ENCODE assay signal across 16 cellular contexts in the genomic region with DNA sequence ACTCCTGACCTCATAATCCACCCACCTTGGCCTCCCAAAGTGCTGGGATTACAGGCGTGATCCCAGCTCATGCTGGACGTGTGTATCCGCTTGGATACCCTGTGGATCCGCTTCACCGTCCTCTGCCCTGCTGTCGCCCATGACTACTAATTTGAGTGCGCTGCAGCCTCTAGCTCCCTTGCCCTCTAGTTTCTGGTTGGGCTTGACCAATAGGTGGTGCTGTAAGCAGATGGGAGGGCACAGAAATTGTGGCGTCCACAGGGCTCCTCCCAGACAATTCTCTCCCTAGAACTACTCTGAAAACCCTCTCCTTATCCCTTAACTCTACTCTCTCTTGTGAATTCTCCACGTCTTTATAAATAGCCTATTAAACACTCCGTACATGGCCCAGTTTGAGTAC. TPM values are rescaled to one million over a fixed set of nuclear protein-coding genes. Genes with fewer than 3 reads are reported as not detected.
DNase-seq lines count a peak whose midpoint lies in the region; ATAC-seq, FAIRE-seq and TF ChIP-seq lines count a peak whose summit lies in the region.
"Had no signal": no experiment of that assay in that cellular context is flagged by ENCODE, and none has a peak within 500 bp of the region (broad histone marks: within the 10 kb centered on the region; RNA-seq: fewer than 3 reads in every experiment).

No MANE protein-coding gene starts in this region.

- no peak for TF ChIP-seq EP300 in upper lobe of left lung (IDR thresholded peaks at IDR 0.05)

- no peak overlapping the region for H3K9ac ChIP-seq in OCI-LY1 (ENCODE audit: low read length)

- no peak for ATAC-seq in upper lobe of left lung (ENCODE audit: low FRiP score in 2 of 2)
- ATAC-seq: stimulated activated memory B cell treated with anti-CD40 and anti-IgM and Interleukin-4, amounts not matched to agents 10 μg/mL and 1 μg/mL and 100 μg/mL, for 72 hours had no signal

- intact Hi-C loops in CD14-positive monocyte (cut with micrococcal nuclease), result no loop called here

- no peaks in the 10 kb centered on the region for H3F3A ChIP-seq in OCI-LY1 (ENCODE audit: insufficient read depth, low read length)

- no peaks in the 10 kb centered on the region for H3K9me3 ChIP-seq in OCI-LY1 (ENCODE audit: low read length)
- H3K9me3 ChIP-seq in hepatocyte (ENCODE audit: low read depth), result no peaks in the 10 kb centered on the region
- no peaks in the 10 kb centered on the region for H3K9me3 ChIP-seq in upper lobe of left lung
- H3K9me3 ChIP-seq: SJCRH30 had no signal

- no peaks in the 10 kb centered on the region for H3K36me3 Mint-ChIP-seq in CD14-positive monocyte
- H3K36me3 Mint-ChIP-seq: stimulated activated memory B cell treated with anti-CD40 and anti-IgM and Interleukin-4, amounts not matched to agents 10 μg/mL and 1 μg/mL and 100 μg/mL, for 72 hours had no signal

- no peak overlapping the region for H3K4me3 ChIP-seq in OCI-LY1 (ENCODE audit: low read depth, low read length, poor library complexity, severe bottlenecking)
- H3K4me3 ChIP-seq in hepatocyte, result no peak overlapping the region
- H3K4me3 ChIP-seq in upper lobe of left lung, result no peak overlapping the region
- H3K4me3 ChIP-seq: SJCRH30 had no signal

- H3K27ac ChIP-seq in OCI-LY1 (ENCODE audit: low read depth, low read length, poor library complexity, severe bottlenecking) (no peak overlapping the region), hepatocyte (no peak overlapping the region), upper lobe of left lung (no peak overlapping the region)
- H3K27ac ChIP-seq: SJCRH30 had no signal

- H3K4me3 Mint-ChIP-seq in CD14-positive monocyte, result no peak overlapping the region
- H3K4me3 Mint-ChIP-seq: stimulated activated memory B cell treated with anti-CD40 and anti-IgM and Interleukin-4, amounts not matched to agents 10 μg/mL and 1 μg/mL and 100 μg/mL, for 72 hours had no signal

- peaks cover 0 to 2% (median 0%) of the 10 kb centered on the region in 7 donors for H3K9me3 Mint-ChIP-seq in CD14-positive monocyte
- H3K9me3 Mint-ChIP-seq: stimulated activated memory B cell treated with anti-CD40 and anti-IgM and Interleukin-4, amounts not matched to agents 10 μg/mL and 1 μg/mL and 100 μg/mL, for 72 hours had no signal

- H3K4me1 Mint-ChIP-seq in CD14-positive monocyte, result no peaks in the 10 kb centered on the region
- H3K4me1 Mint-ChIP-seq: stimulated activated memory B cell treated with anti-CD40 and anti-IgM and Interleukin-4, amounts not matched to agents 10 μg/mL and 1 μg/mL and 100 μg/mL, for 72 hours had no signal

- TF ChIP-seq POLR2A in H54 (IDR thresholded peaks at IDR 0.05; ENCODE audit: low read depth, low read length) (no peak), upper lobe of left lung (IDR thresholded peaks at IDR 0.05) (no peak)

- no peaks in the 10 kb centered on the region for H3K27me3 ChIP-seq in OCI-LY1 (ENCODE audit: insufficient read depth, low read length)
- H3K27me3 ChIP-seq in hepatocyte, result no peaks in the 10 kb centered on the region
- H3K27me3 ChIP-seq in upper lobe of left lung, result no peaks in the 10 kb centered on the region
- H3K27me3 ChIP-seq: SJCRH30 had no signal

- WGBS in hepatocyte (ENCODE audit: low lambda C conversion rate, missing lambda C conversion rate), result 91% methylated on average over 10 of the region's 10 CpGs
- 86 to 95% methylated on average over 7 to 10 of the region's 10 CpGs for WGBS in upper lobe of left lung, 2 donors

- peaks cover 0 to 2% (median 2%) of the 10 kb centered on the region in 3 donors for H3K27me3 Mint-ChIP-seq in CD14-positive monocyte (ENCODE audit: low read depth in 3 of 3)

- TF ChIP-seq CTCF in CD14-positive monocyte (IDR thresholded peaks at IDR 0.05), result peak; percentile 9
- TF ChIP-seq CTCF in OCI-LY1 (IDR thresholded peaks at IDR 0.05; ENCODE audit: low read length), result peak; percentile 46; the same call in 1 of the 2 replicates
- TF ChIP-seq CTCF in hepatocyte (IDR thresholded peaks at IDR 0.05; ENCODE audit: poor library complexity), result no peak
- no peak for TF ChIP-seq CTCF in upper lobe of left lung (IDR thresholded peaks at IDR 0.05)

- no peak for FAIRE-seq in H54 (lab: Jason Lieb, UNC)
- FAIRE-seq: islet of Langerhans had no signal

- H3K27ac Mint-ChIP-seq in CD14-positive monocyte, result no peak overlapping the region
- H3K27ac Mint-ChIP-seq: stimulated activated memory B cell treated with anti-CD40 and anti-IgM and Interleukin-4, amounts not matched to agents 10 μg/mL and 1 μg/mL and 100 μg/mL, for 72 hours had no signal

- no peak overlapping the region for H2AFZ ChIP-seq in OCI-LY1 (ENCODE audit: low read length)
- no peak overlapping the region for H2AFZ ChIP-seq in hepatocyte

- H3K4me1 ChIP-seq in OCI-LY1 (ENCODE audit: insufficient read depth, low read length, severe bottlenecking) (no peaks in the 10 kb centered on the region), hepatocyte (ENCODE audit: insufficient read depth) (no peaks in the 10 kb centered on the region), upper lobe of left lung (no peaks in the 10 kb centered on the region)
- H3K4me1 ChIP-seq: SJCRH30 had no signal

- H3K36me3 ChIP-seq in OCI-LY1 (ENCODE audit: insufficient read depth, low read length), result no peaks in the 10 kb centered on the region
- no peaks in the 10 kb centered on the region for H3K36me3 ChIP-seq in hepatocyte (replicated peaks; ENCODE audit: insufficient read depth, low read depth)
- H3K36me3 ChIP-seq in upper lobe of left lung, result no peaks in the 10 kb centered on the region
- H3K36me3 ChIP-seq: SJCRH30 had no signal

- H4K20me1 ChIP-seq in OCI-LY1 (ENCODE audit: insufficient read depth, low read length) (no peaks in the 10 kb centered on the region), hepatocyte (ENCODE audit: insufficient read depth, poor library complexity, severe bottlenecking) (no peaks in the 10 kb centered on the region)

- H3K79me2 ChIP-seq in OCI-LY1 (ENCODE audit: insufficient read depth, low read length) (no peaks in the 10 kb centered on the region), hepatocyte (no peaks in the 10 kb centered on the region)

- no peak for DNase-seq in CD14-positive monocyte (ENCODE audit: low spot score)
- peak; percentile 1 for DNase-seq in H54 (ENCODE audit: insufficient read length, low spot score)
- DNase-seq in iPS DF 19.7 (ENCODE audit: low read depth, low spot score), result peak; percentile 56
- DNase-seq in hepatocyte (ENCODE audit: low spot score), result no peak
- no peak for DNase-seq in NCI-H2227 (lab: John Stamatoyannopoulos, UW; ENCODE audit: unreplicated experiment)
- DNase-seq in upper lobe of left lung, result no peak
- no peak for DNase-seq in HPDE6-E6E7 (ENCODE audit: extremely low spot score)
- DNase-seq: activated CD4-positive, CD25-positive, alpha-beta regulatory T cell; NCI-H1092; NCI-H446; SJCRH30; stimulated activated CD4-positive, alpha-beta T cell treated with anti-CD3 and anti-CD28 coated beads, Interleukin-2, amount 100 ng/mL, for 48 hours had no signal

- H3K4me2 ChIP-seq in OCI-LY1 (ENCODE audit: low read length) (no peak overlapping the region), hepatocyte (no peak overlapping the region)

- no peaks in the 10 kb centered on the region for H3K9me2 ChIP-seq in OCI-LY1 (ENCODE audit: low read depth, low read length)
- H3K9me2 ChIP-seq in hepatocyte (replicated peaks; ENCODE audit: insufficient read depth), result no peaks in the 10 kb centered on the region

RNA-seq across cellular contexts. Expression of gene ZPLD1, which starts 36.2 kb away (rescaled TPM):
- polyA plus RNA-seq in CD14-positive monocyte (not detected), hepatocyte (0.30 and 0.56 TPM in 2 replicates)
- total RNA-seq in hepatocyte (0.12 and 0.40 TPM in 2 replicates), upper lobe of left lung (not detected)
- total RNA-seq: G401 had no signal

Comparison
In these comparisons a context has a peak if more than half of its experiments do, and no peak if none do; other contexts are left out.
1. DNase-seq: peak in H54 (single experiment) and iPS DF 19.7 (single experiment); none in CD14-positive monocyte (single experiment), hepatocyte (single experiment), NCI-H2227 (single experiment), upper lobe of left lung (0 of 2) and HPDE6-E6E7 (single experiment).
2. CTCF ChIP-seq: peak in CD14-positive monocyte (single experiment) and OCI-LY1 (single experiment); none in hepatocyte (single experiment) and upper lobe of left lung (0 of 6).